In genomic region chr12:3366451-3367155, GRCh38 we compare ENCODE assay signal across 15 cellular contexts.
A peak's percentile ranks its signal among the peaks of the same experiment; 100 is the strongest.
DNase-seq lines count a peak whose midpoint lies in the region; ATAC-seq, FAIRE-seq and TF ChIP-seq lines count a peak whose summit lies in the region.
"Had no signal": no experiment of that assay in that cellular context is flagged by ENCODE, and none has a peak within 500 bp of the region (broad histone marks: within the 10 kb centered on the region; RNA-seq: fewer than 3 reads in every experiment).

No MANE protein-coding gene starts in this region.

- TF ChIP-seq CTCF in right atrium auricular region (IDR thresholded peaks at IDR 0.05) = no peak
- TF ChIP-seq CTCF in H1 (IDR thresholded peaks at IDR 0.05; ENCODE audit: control extremely low read depth in 1 of 3, insufficient read depth in 1 of 3, low read depth in 1 of 3, low read length in 3 of 3) = no peak
- TF ChIP-seq CTCF in mesothelial cell of epicardium (IDR thresholded peaks at IDR 0.05; ENCODE audit: unreplicated experiment) = no peak

- no peaks in the 10 kb centered on the region for H4K20me1 ChIP-seq in H1 (replicated peaks in 1 of 2; ENCODE audit: control insufficient read depth in 1 of 2, insufficient read depth in 2 of 2, low read length in 2 of 2)

- no peak overlapping the region for H3K9ac ChIP-seq in H1 (replicated peaks in 1 of 4; ENCODE audit: extremely low read depth in 1 of 4, low read depth in 3 of 4, low read length in 3 of 4)
- H3K9ac ChIP-seq: GM23248 had no signal

- no peaks in the 10 kb centered on the region for H3K79me1 ChIP-seq in H1 (ENCODE audit: low read depth, low read length)

- H3K18ac ChIP-seq in H1 (ENCODE audit: extremely low read depth, low read length) = no peak overlapping the region

- no peak for TF ChIP-seq EP300 in H1 (IDR thresholded peaks at IDR 0.05; ENCODE audit: borderline replicate concordance in 1 of 2, low read depth in 2 of 2, low read length in 2 of 2)

- H2BK12ac ChIP-seq in H1 (ENCODE audit: low read depth, low read length) = no peak overlapping the region

- no peak overlapping the region; the same call in 1 of the 2 replicates for H4K8ac ChIP-seq in H1 (ENCODE audit: extremely low read depth, insufficient read depth, low read length)

- H3K14ac ChIP-seq in H1 (ENCODE audit: insufficient read length) = no peak overlapping the region

- no peak overlapping the region for H4K91ac ChIP-seq in H1 (replicated peaks; ENCODE audit: insufficient read length, low read length)

- H3K36me3 Mint-ChIP-seq in mesothelial cell of epicardium = no peaks in the 10 kb centered on the region
- H3K36me3 Mint-ChIP-seq in activated naive CD8-positive, alpha-beta T cell treated with anti-CD3 and anti-CD28 coated beads for 36 hours = no peaks in the 10 kb centered on the region
- H3K36me3 Mint-ChIP-seq: activated CD4-positive, alpha-beta memory T cell treated with anti-CD3 and anti-CD28 coated beads for 36 hours had no signal

- H4K5ac ChIP-seq in H1 (ENCODE audit: insufficient read length, low read depth, low read length) = no peak overlapping the region

- no peak for DNase-seq in right atrium auricular region (ENCODE audit: low spot score)
- DNase-seq in Right ventricle myocardium inferior (ENCODE audit: missing footprints) = no peak
- DNase-seq in H1 (ENCODE audit: low read depth in 1 of 2, low spot score in 2 of 2) = no peak
- DNase-seq in mesothelial cell of epicardium (ENCODE audit: low spot score in 2 of 2, unreplicated experiment in 2 of 2) = no peak
- DNase-seq in activated naive CD8-positive, alpha-beta T cell treated with anti-CD3 and anti-CD28 coated beads for 36 hours = no peak
- no peak for DNase-seq in cortex of kidney (lab: John Stamatoyannopoulos, UW)
- no peak for DNase-seq in activated T-cell treated with anti-CD3 and anti-CD28 coated beads, Interleukin-2, amount 50 U/mL, for 1 hour
- DNase-seq in stimulated activated naive CD4-positive, alpha-beta T cell (lab: John Stamatoyannopoulos, UW) = no peak
- DNase-seq: activated CD4-positive, alpha-beta memory T cell treated with anti-CD3 and anti-CD28 coated beads for 36 hours; NCI-H187; T-helper 2 cell had no signal

- no peak for TF ChIP-seq RAD21 in H1 (IDR thresholded peaks at IDR 0.05 in 1 of 2, conservative IDR thresholded peaks at IDR 0.05 in 1 of 2; ENCODE audit: low read depth in 2 of 2, low read length in 2 of 2)

- H3K27me3 ChIP-seq in right atrium auricular region (peaks cover 5 to 6% of the 10 kb centered on the region in 2 donors), H1 (replicated peaks in 1 of 4; ENCODE audit: control insufficient read depth in 3 of 4, extremely low read depth in 1 of 4, insufficient read depth in 3 of 4, low read length in 3 of 4) (peaks cover 12 to 35% (median 34%) of the 10 kb centered on the region in 4 experiments)

- POLR2A ChIA-PET in H1 (lab: Charles Lee; ENCODE audit: partially characterized antibody) = interaction anchor here (0.6 to 1.1 kb wide), 3 partner anchors 10 to 11 kb away, joined by 3 read pairs; no protein-coding TSS in a partner anchor

- TF ChIP-seq POLR2A in H1 (IDR thresholded peaks at IDR 0.05; ENCODE audit: control extremely low read depth in 1 of 2, low read depth in 2 of 2, low read length in 2 of 2) = no peak

- no peaks in the 10 kb centered on the region for H3K36me3 ChIP-seq in right atrium auricular region
- H3K36me3 ChIP-seq in H1 (ENCODE audit: control insufficient read depth in 2 of 4, insufficient read depth in 4 of 4, low read length in 3 of 4) = no peaks in the 10 kb centered on the region

- H3K4me2 ChIP-seq in H1 (ENCODE audit: insufficient read depth in 1 of 2, low read depth in 2 of 2, low read length in 2 of 2) = peak overlapping the region; percentile 69 to 76

- peak overlapping the region; percentile 46 for H3K4me3 Mint-ChIP-seq in mesothelial cell of epicardium
- no peak overlapping the region for H3K4me3 Mint-ChIP-seq in activated naive CD8-positive, alpha-beta T cell treated with anti-CD3 and anti-CD28 coated beads for 36 hours
- H3K4me3 Mint-ChIP-seq: activated CD4-positive, alpha-beta memory T cell treated with anti-CD3 and anti-CD28 coated beads for 36 hours; neural crest cell had no signal

- H3K4me3 ChIP-seq in right atrium auricular region = peak overlapping the region; percentile 24 to 43
- peak overlapping the region; percentile 15 to 69 (median 42); a peak in 5 of 8 replicates for H3K4me3 ChIP-seq in H1 (ENCODE audit: extremely low read depth in 1 of 4, insufficient read depth in 2 of 4, low read depth in 3 of 4, low read length in 4 of 4)
- H3K4me3 ChIP-seq: GM23248 had no signal

- peaks cover 55% of the 10 kb centered on the region for H3K27me3 Mint-ChIP-seq in mesothelial cell of epicardium (ENCODE audit: low read depth)
- H3K27me3 Mint-ChIP-seq in activated naive CD8-positive, alpha-beta T cell treated with anti-CD3 and anti-CD28 coated beads for 36 hours = peaks cover 21% of the 10 kb centered on the region

- H2BK120ac ChIP-seq in H1 (replicated peaks; ENCODE audit: low read depth, low read length) = no peak overlapping the region

- H3K4me1 Mint-ChIP-seq in mesothelial cell of epicardium = peaks cover 4% of the 10 kb centered on the region
- H3K4me1 Mint-ChIP-seq in activated naive CD8-positive, alpha-beta T cell treated with anti-CD3 and anti-CD28 coated beads for 36 hours = peaks cover 2% of the 10 kb centered on the region

- no peak overlapping the region for H2AK5ac ChIP-seq in H1 (ENCODE audit: low read depth, low read length)

- FAIRE-seq in H1 (lab: Jason Lieb, UNC) = no peak
- FAIRE-seq: frontal cortex had no signal

- no peak overlapping the region for H3K27ac Mint-ChIP-seq in mesothelial cell of epicardium
- no peak overlapping the region for H3K27ac Mint-ChIP-seq in activated naive CD8-positive, alpha-beta T cell treated with anti-CD3 and anti-CD28 coated beads for 36 hours
- H3K27ac Mint-ChIP-seq: activated CD4-positive, alpha-beta memory T cell treated with anti-CD3 and anti-CD28 coated beads for 36 hours had no signal

- no peak overlapping the region for H3K23ac ChIP-seq in H1 (ENCODE audit: insufficient read length)

- H3K27ac ChIP-seq in right atrium auricular region (no peak overlapping the region), H1 (ENCODE audit: low read depth, low read length) (no peak overlapping the region)
- H3K27ac ChIP-seq: GM23248, skin epidermis had no signal

- H3K9me3 ChIP-seq in right atrium auricular region (no peaks in the 10 kb centered on the region), H1 (ENCODE audit: insufficient read depth in 2 of 2, low read depth in 1 of 2, low read length in 1 of 2) (no peaks in the 10 kb centered on the region)

- no peak overlapping the region for H2BK15ac ChIP-seq in H1 (ENCODE audit: low read length)

- H3K56ac ChIP-seq in H1 (replicated peaks; ENCODE audit: insufficient read length, low read depth, low read length) = no peak overlapping the region

- intact Hi-C loops in Right ventricle myocardium inferior (cut with DNase I) = no loop called here

- no peaks in the 10 kb centered on the region for H3K9me3 Mint-ChIP-seq in mesothelial cell of epicardium
- H3K9me3 Mint-ChIP-seq in activated naive CD8-positive, alpha-beta T cell treated with anti-CD3 and anti-CD28 coated beads for 36 hours = no peaks in the 10 kb centered on the region
- H3K9me3 Mint-ChIP-seq: activated CD4-positive, alpha-beta memory T cell treated with anti-CD3 and anti-CD28 coated beads for 36 hours; neural crest cell had no signal

- peaks cover 5% of the 10 kb centered on the region; the same call in 1 of the 2 replicates for H3K23me2 ChIP-seq in H1 (ENCODE audit: low read depth, low read length)

- no peaks in the 10 kb centered on the region for H3K79me2 ChIP-seq in H1 (ENCODE audit: control insufficient read depth in 1 of 2, insufficient read depth in 2 of 2, low read length in 2 of 2)

- no peak overlapping the region for H2BK5ac ChIP-seq in H1 (ENCODE audit: low read depth, low read length)

- H2AFZ ChIP-seq in H1 (ENCODE audit: low read length) = peak overlapping the region; percentile 64; the same call in 1 of the 2 replicates
- H2AFZ ChIP-seq: GM23248 had no signal

- WGBS in H1 (ENCODE audit: extremely low coverage in 1 of 2, insufficient coverage in 1 of 2, insufficient read length in 1 of 2, insufficient replicate concordance in 2 of 2, low coverage in 1 of 2, low lambda C conversion rate in 2 of 2, missing lambda C conversion rate in 1 of 2), 2 experiments = 63% methylated on average over 22 of the region's 28 CpGs; no CpG with 5 or more reads in 1 of the 2 experiments

- H3K4me1 ChIP-seq in right atrium auricular region (peaks cover 0 to 11% of the 10 kb centered on the region in 2 donors), H1 (replicated peaks in 1 of 4; ENCODE audit: control insufficient read depth in 3 of 4, insufficient read depth in 4 of 4, low read length in 3 of 4) (peaks cover 0 to 7% (median 4%) of the 10 kb centered on the region in 4 experiments; a peak in 5 of 7 replicates)

- no peak overlapping the region for H2BK20ac ChIP-seq in H1 (ENCODE audit: low read length)

- ATAC-seq in Right ventricle myocardium inferior = no peak

- CTCF ChIA-PET in H1 (lab: Charles Lee; ENCODE audit: partially characterized antibody) = interaction anchor here (0.6 to 3.4 kb wide), 7 partner anchors 19 to 433 kb away, joined by 3 to 14 read pairs (median 3); no protein-coding TSS in a partner anchor

- H3K4ac ChIP-seq in H1 (replicated peaks; ENCODE audit: insufficient read length, low read depth, low read length) = no peak overlapping the region

TF ChIP-seq in H1, 55 proteins besides CTCF, POLR2A, EP300 and RAD21:
- TF ChIP-seq, protein P1, sequence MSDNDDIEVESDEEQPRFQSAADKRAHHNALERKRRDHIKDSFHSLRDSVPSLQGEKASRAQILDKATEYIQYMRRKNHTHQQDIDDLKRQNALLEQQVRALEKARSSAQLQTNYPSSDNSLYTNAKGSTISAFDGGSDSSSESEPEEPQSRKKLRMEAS (IDR thresholded peaks at IDR 0.05) = 0 out of 2 replicates have a peak, but pooled peaks have one; percentile 37
- TF ChIP-seq CTBP2 (IDR thresholded peaks at IDR 0.05; ENCODE audit: borderline replicate concordance, insufficient read depth, insufficient read length, low read length) (no peak), EZH2 (IDR thresholded peaks at IDR 0.05; ENCODE audit: low read depth, low read length, severe bottlenecking) (peak; percentile 39)
TF ChIP-seq in H1: peak in this region for 2.
